In the genomic region with DNA sequence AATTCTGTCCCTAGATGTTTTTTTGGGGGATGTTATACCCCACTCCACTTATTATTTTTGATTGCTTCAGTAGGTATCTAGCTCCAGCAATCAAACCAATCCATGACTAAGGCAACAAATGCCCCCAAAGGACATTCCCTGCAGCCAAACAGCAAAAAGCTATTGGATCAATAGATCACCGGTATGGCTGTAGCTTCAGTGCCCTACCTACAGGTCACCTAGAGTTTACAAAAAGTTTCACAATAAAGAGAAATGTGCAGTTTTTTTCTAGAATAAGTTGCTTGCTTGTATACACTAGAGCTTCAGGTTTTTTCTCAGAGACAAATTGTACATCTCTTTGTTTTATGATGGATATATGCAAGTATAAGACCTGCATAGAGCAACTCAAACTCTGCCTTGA, we compare ENCODE assay signal across 28 cellular contexts. TPM values are rescaled to one million over a fixed set of nuclear protein-coding genes. Genes with fewer than 3 reads are reported as not detected.
"Had no signal": no experiment of that assay in that cellular context is flagged by ENCODE, and none has a peak within 500 bp of the region (broad histone marks: within the 10 kb centered on the region; RNA-seq: fewer than 3 reads in every experiment).

No MANE protein-coding gene starts in this region.

- H3K9me3 ChIP-seq: neutrophil, pancreas, prostate gland, spleen, suprapubic skin, testis, tibial artery, transverse colon, upper lobe of right lung, uterus had no signal

- H3K27me3 ChIP-seq: neutrophil, pancreas, suprapubic skin, testis, tibial artery, transverse colon, uterus had no signal

- H3K4me3 ChIP-seq: pancreas, prostate gland, skin epidermis, smooth muscle cell, spleen, suprapubic skin, testis, tibial artery, transverse colon, upper lobe of right lung, uterus had no signal

- H3K4me1 ChIP-seq: prostate gland, spleen, suprapubic skin, testis, tibial artery, transverse colon, upper lobe of right lung, uterus had no signal

- ATAC-seq: naive thymus-derived CD4-positive, alpha-beta T cell; natural killer cell treated with Interleukin-12 subunit alpha and Interleukin-12 subunit beta and Interleukin-15 and Interleukin-18, amount 100 ng/mL, for 72 hours; pancreas; right cardiac atrium; sciatic nerve; stimulated activated memory B cell treated with anti-CD40 and anti-IgM and Interleukin-4, amounts not matched to agents 10 μg/mL and 1 μg/mL and 100 μg/mL, for 72 hours; stimulated activated naive CD8-positive, alpha-beta T cell treated with anti-CD3 and anti-CD28 coated beads, Interleukin-15, amount 100 ng/mL, for 72 hours; stimulated activated naive CD8-positive, alpha-beta T cell treated with anti-CD3 and anti-CD28 coated beads, Interleukin-15, Interleukin-2, amounts not matched to agents 100 U/mL and 50 U/mL, for 24 hours; upper lobe of right lung had no signal

- H3K27ac ChIP-seq: neutrophil, pancreas, prostate gland, skin epidermis, spleen, suprapubic skin, testis, tibial artery, transverse colon, upper lobe of right lung, uterus had no signal

- H3K36me3 ChIP-seq: neutrophil, pancreas, prostate gland, spleen, suprapubic skin, tibial artery, transverse colon, upper lobe of right lung, uterus had no signal

- DNase-seq: naive thymus-derived CD4-positive, alpha-beta T cell; nephron progenitor cell; nucleus accumbens; pancreas; right cardiac atrium; spleen; stimulated activated CD4-positive, alpha-beta T cell treated with anti-CD3 and anti-CD28 coated beads, Interleukin-12 subunit alpha, Interleukin-12 subunit beta, amount 100 ng/mL, for 4 hours; stimulated activated CD4-positive, alpha-beta T cell treated with anti-CD3 and anti-CD28 coated beads, Interleukin-1b, Interleukin-23, amount 100 ng/mL, for 48 hours; stimulated activated CD4-positive, alpha-beta T cell treated with anti-CD3 and anti-CD28 coated beads, Interleukin-4, amount 100 ng/mL, for 1 hour; stimulated activated CD4-positive, alpha-beta T cell treated with anti-CD3 and anti-CD28 coated beads, Interleukin-4, amount 100 ng/mL, for 4 hours; stimulated activated CD8-positive, alpha-beta memory T cell treated with anti-CD3 and anti-CD28 coated beads, Interleukin-4, amount 100 ng/mL, for 48 hours; stimulated activated naive CD4-positive, alpha-beta T cell; stimulated activated naive CD8-positive, alpha-beta T cell treated with anti-CD3 and anti-CD28 coated beads, Interleukin-15, amount 100 ng/mL, for 72 hours; stimulated activated naive CD8-positive, alpha-beta T cell treated with anti-CD3 and anti-CD28 coated beads, Interleukin-15, Interleukin-2, amounts not matched to agents 100 U/mL and 50 U/mL, for 24 hours; substantia nigra; testis; tibial artery; transverse colon; upper lobe of right lung; uterus had no signal

- H3K4me2 ChIP-seq: smooth muscle cell had no signal

RNA-seq across cellular contexts. Expression of gene PDE11A, which starts 27.7 kb away (rescaled TPM):
- total RNA-seq: naive thymus-derived CD4-positive, alpha-beta T cell; natural killer cell treated with Interleukin-12 subunit alpha and Interleukin-12 subunit beta and Interleukin-15 and Interleukin-18, amount 100 ng/mL, for 72 hours; upper lobe of right lung had no signal
- polyA plus RNA-seq: naive thymus-derived CD4-positive, alpha-beta T cell; smooth muscle cell had no signal
